Comparison of ENCODE assay signal across 21 cellular contexts in genomic region chr13:73608731-73609485, GRCh38.
DNase-seq lines count a peak whose midpoint lies in the region; ATAC-seq and TF ChIP-seq lines count a peak whose summit lies in the region.
"Had no signal": no experiment of that assay in that cellular context is flagged by ENCODE, and none has a peak within 500 bp of the region (broad histone marks: within the 10 kb centered on the region; RNA-seq: fewer than 3 reads in every experiment).

No MANE protein-coding gene starts in this region.

- H3K9ac ChIP-seq in PC-3 (ENCODE audit: low read length), result no peak overlapping the region

- H3K27me3 ChIP-seq in PC-3 (ENCODE audit: low read length), result no peaks in the 10 kb centered on the region
- H3K27me3 ChIP-seq: ovary, SJCRH30 had no signal

- CTCF ChIA-PET in HEK293 (lab: Yijun Ruan, JAX) (no interaction called here), PC-3 (lab: Charles Lee) (interaction anchor here (0.6 kb wide), 1 partner anchor 800 kb away, joined by 10 read pairs; no protein-coding TSS in a partner anchor)

- no peaks in the 10 kb centered on the region for H3K9me2 ChIP-seq in PC-3 (replicated peaks; ENCODE audit: low read length)

- BruUV-seq in PC-3 (replicated peaks; lab: Mats Ljungman, UMichigan), result no TSS peak

- H3K4me3 ChIP-seq in HEK293 (ENCODE audit: low read depth, low read length) (no peak overlapping the region), PC-3 (ENCODE audit: low read length) (no peak overlapping the region)
- H3K4me3 ChIP-seq: ovary, SJCRH30 had no signal

- no peaks in the 10 kb centered on the region for H3K36me3 Mint-ChIP-seq in mesothelial cell of epicardium
- H3K36me3 Mint-ChIP-seq: activated CD8-positive, alpha-beta memory T cell treated with anti-CD3 and anti-CD28 coated beads, Interleukin-2, amount 10 ng/mL, durations not matched to agents 7 days and 5 days had no signal

- H3K27ac Mint-ChIP-seq in mesothelial cell of epicardium, result peak overlapping the region; percentile 18
- H3K27ac Mint-ChIP-seq: activated CD8-positive, alpha-beta memory T cell treated with anti-CD3 and anti-CD28 coated beads, Interleukin-2, amount 10 ng/mL, durations not matched to agents 7 days and 5 days; effector memory CD8-positive, alpha-beta T cell had no signal

- H3K27me3 Mint-ChIP-seq in mesothelial cell of epicardium (ENCODE audit: low read depth), result no peaks in the 10 kb centered on the region
- H3K27me3 Mint-ChIP-seq: activated CD8-positive, alpha-beta memory T cell treated with anti-CD3 and anti-CD28 coated beads, Interleukin-2, amount 10 ng/mL, durations not matched to agents 7 days and 5 days; central memory CD8-positive, alpha-beta T cell had no signal

- no peak overlapping the region for H3K27ac ChIP-seq in HEK293 (ENCODE audit: extremely low read depth, low read depth, low read length)
- peak overlapping the region; percentile 74 for H3K27ac ChIP-seq in PC-3 (ENCODE audit: low read length)
- H3K27ac ChIP-seq: ovary, SJCRH30 had no signal

- no peak overlapping the region for H3K4me3 Mint-ChIP-seq in mesothelial cell of epicardium
- H3K4me3 Mint-ChIP-seq: activated CD8-positive, alpha-beta memory T cell treated with anti-CD3 and anti-CD28 coated beads, Interleukin-2, amount 10 ng/mL, durations not matched to agents 7 days and 5 days; central memory CD8-positive, alpha-beta T cell; effector memory CD8-positive, alpha-beta T cell had no signal

- no peak overlapping the region for H2AFZ ChIP-seq in PC-3 (ENCODE audit: low read length)

- intact Hi-C loops in PC-3 (cut with micrococcal nuclease), result no loop called here
- intact Hi-C loops in sciatic nerve (cut with DNase I), result no loop called here

- H3K9me3 ChIP-seq in HEK293 (ENCODE audit: control insufficient read depth, insufficient read depth, low read depth, low read length), result no peaks in the 10 kb centered on the region
- H3K9me3 ChIP-seq in PC-3 (ENCODE audit: low read length), result no peaks in the 10 kb centered on the region
- H3K9me3 ChIP-seq: Caco-2, ovary, SJCRH30 had no signal

- H3K4me1 ChIP-seq in HEK293 (ENCODE audit: control insufficient read depth, insufficient read depth, low read length) (no peaks in the 10 kb centered on the region), PC-3 (ENCODE audit: insufficient read depth, low read length) (peaks cover 36% of the 10 kb centered on the region)
- H3K4me1 ChIP-seq: Caco-2, SJCRH30 had no signal

- no peaks in the 10 kb centered on the region for H3K36me3 ChIP-seq in HEK293 (ENCODE audit: control insufficient read depth in 2 of 2, insufficient read depth in 1 of 2, low read length in 2 of 2)
- no peaks in the 10 kb centered on the region for H3K36me3 ChIP-seq in PC-3 (ENCODE audit: low read depth, low read length)
- H3K36me3 ChIP-seq: ovary, SJCRH30 had no signal

- H4K20me1 ChIP-seq in PC-3 (ENCODE audit: low read length), result no peaks in the 10 kb centered on the region

- H3K4me1 Mint-ChIP-seq in mesothelial cell of epicardium, result peaks cover 43% of the 10 kb centered on the region
- H3K4me1 Mint-ChIP-seq: central memory CD8-positive, alpha-beta T cell had no signal

- POLR2A ChIA-PET in HEK293 (lab: Yijun Ruan, JAX), result no interaction called here
- POLR2A ChIA-PET in PC-3 (lab: Charles Lee; ENCODE audit: unreplicated experiment), result no interaction called here

- ATAC-seq in PC-3, result no peak
- ATAC-seq in sciatic nerve, result no peak
- ATAC-seq: activated CD8-positive, alpha-beta memory T cell treated with anti-CD3 and anti-CD28 coated beads, Interleukin-2, amount 10 ng/mL, durations not matched to agents 7 days and 5 days; effector memory CD8-positive, alpha-beta T cell had no signal

- TF ChIP-seq CTCF in HEK293 (tag by site-specific recombination; IDR thresholded peaks at IDR 0.05), result no peak
- no peak for TF ChIP-seq CTCF in PC-3 (conservative IDR thresholded peaks at IDR 0.05; ENCODE audit: low read depth, low read length)
- TF ChIP-seq CTCF in mesothelial cell of epicardium (IDR thresholded peaks at IDR 0.05; ENCODE audit: unreplicated experiment), result no peak

- H3K79me2 ChIP-seq in PC-3 (ENCODE audit: low read length), result no peaks in the 10 kb centered on the region

- peaks cover 15% of the 10 kb centered on the region for H3K9me3 Mint-ChIP-seq in mesothelial cell of epicardium
- H3K9me3 Mint-ChIP-seq: central memory CD8-positive, alpha-beta T cell; effector memory CD8-positive, alpha-beta T cell had no signal

- H3K4me2 ChIP-seq in PC-3 (ENCODE audit: low read length), result no peak overlapping the region

- DNase-seq in NCI-H146 treated with DMSO at 0.1 percent for 48 hours (lab: John Stamatoyannopoulos, UW; ENCODE audit: unreplicated experiment) (peak; percentile 83), PC-3 (no peak), mesothelial cell of epicardium (ENCODE audit: low spot score in 2 of 2, unreplicated experiment in 2 of 2) (no peak), hippocampal formation (lab: John Stamatoyannopoulos, UW) (no peak), sciatic nerve (ENCODE audit: low spot score) (no peak), middle frontal gyrus (ENCODE audit: extremely low spot score, low spot score) (no peak)
- DNase-seq in stimulated activated naive CD4-positive, alpha-beta T cell (lab: John Stamatoyannopoulos, UW), result no peak
- DNase-seq: activated CD4-positive, alpha-beta T cell treated with anti-CD3 and anti-CD28 coated beads for 1 hour; activated CD8-positive, alpha-beta memory T cell treated with anti-CD3 and anti-CD28 coated beads, Interleukin-2, amount 10 ng/mL, durations not matched to agents 7 days and 5 days; activated effector memory CD4-positive, alpha-beta T cell treated with Interleukin-2 at 50 U/mL for 16 hours; amygdala; Caco-2; effector memory CD8-positive, alpha-beta T cell; GDM1; hypothalamus; NCI-H226; ovary; SJCRH30; T-helper 9 cell had no signal

- no peaks in the 10 kb centered on the region for H3F3A ChIP-seq in PC-3 (ENCODE audit: low read length, unreplicated experiment)

TF ChIP-seq in HEK293, 187 proteins besides CTCF, POLR2A, EP300 and RAD21 (continues in another document):
- TF ChIP-seq ZBTB48 (tag by site-specific recombination; IDR thresholded peaks at IDR 0.05), result 0 out of 2 replicates have a peak, but pooled peaks have one; percentile 25
- peak; percentile 92 for TF ChIP-seq TRIM28 (IDR thresholded peaks at IDR 0.05; ENCODE audit: borderline replicate concordance, low read length)
- TF ChIP-seq ZBTB44 (tag by site-specific recombination; IDR thresholded peaks at IDR 0.05), result peak; percentile 99
- 0 out of 2 replicates have a peak, but pooled peaks have one; percentile 23 for TF ChIP-seq BCL11A (tag by site-specific recombination; IDR thresholded peaks at IDR 0.05; ENCODE audit: low read depth)
- 0 out of 2 replicates have a peak, but pooled peaks have one; percentile 10 for TF ChIP-seq YY1 (tag by site-specific recombination; IDR thresholded peaks at IDR 0.05)
- TF ChIP-seq ZNF677 (tag by site-specific recombination; IDR thresholded peaks at IDR 0.05), result no peak
- no peak for TF ChIP-seq SALL2 (tag by site-specific recombination; IDR thresholded peaks at IDR 0.05; ENCODE audit: borderline replicate concordance)
- TF ChIP-seq OVOL3 (tag by site-specific recombination; IDR thresholded peaks at IDR 0.05), result peak; percentile 50; the same call in 1 of the 2 replicates
- TF ChIP-seq ZNF843 (tag by site-specific recombination; IDR thresholded peaks at IDR 0.05), result peak; percentile 66; the same call in 1 of the 2 replicates
- peak; percentile 58; the same call in 1 of the 2 replicates for TF ChIP-seq FEZF1 (tag by site-specific recombination; IDR thresholded peaks at IDR 0.05)
- TF ChIP-seq ZNF362 (tag by site-specific recombination; IDR thresholded peaks at IDR 0.05), result peak; percentile 54; the same call in 1 of the 2 replicates
- peak; percentile 24; the same call in 1 of the 2 replicates for TF ChIP-seq ZNF596 (tag by site-specific recombination; IDR thresholded peaks at IDR 0.05)
- TF ChIP-seq ZNF792 (tag by site-specific recombination; IDR thresholded peaks at IDR 0.05), result no peak
- peak; percentile 59; the same call in 1 of the 2 replicates for TF ChIP-seq TCF7L2 (IDR thresholded peaks at IDR 0.05; ENCODE audit: borderline replicate concordance, low read depth, low read length)
